ENCODE assay signal across 1 cellular context in the genomic region with DNA sequence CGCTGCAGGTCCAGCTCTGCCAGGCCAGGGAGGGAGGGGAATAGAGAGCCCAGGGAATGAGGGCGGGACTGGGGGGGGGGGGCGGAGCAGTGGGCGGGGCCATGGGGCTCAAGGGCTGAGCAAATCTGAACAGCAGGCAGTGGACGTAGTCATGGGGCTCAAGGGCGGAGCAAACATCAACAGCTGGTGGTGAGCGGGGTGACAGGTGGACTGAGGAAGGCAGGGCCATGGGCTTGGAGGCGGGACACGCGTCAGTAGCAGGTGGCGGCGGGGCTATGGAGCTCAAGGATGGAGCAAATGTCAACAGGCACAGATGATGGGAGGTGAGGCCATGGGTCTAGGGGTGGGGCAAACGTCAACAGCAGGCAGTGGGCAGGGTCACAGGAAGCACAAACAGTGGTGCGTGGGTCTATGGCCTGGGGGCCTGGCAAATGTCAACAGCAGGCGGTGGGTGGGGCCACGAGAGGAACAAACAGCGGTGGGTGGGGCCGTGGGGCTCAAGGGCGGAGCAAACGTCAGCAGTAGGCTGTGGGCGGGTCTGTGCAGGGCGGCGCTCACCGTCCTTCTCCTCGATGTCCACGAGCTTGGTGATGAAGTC.
TF ChIP-seq lines count a peak whose summit lies in the region.
"Not testable (repeated sequence)": the region's sequence is repeated elsewhere in the genome, so short reads cannot be mapped to it uniquely, and the experiment has no call there.

No MANE protein-coding gene starts in this region.

TF ChIP-seq in K562, 482 proteins besides CTCF, POLR2A, EP300 and RAD21 (continued from another document):
- TF ChIP-seq, protein P1, sequence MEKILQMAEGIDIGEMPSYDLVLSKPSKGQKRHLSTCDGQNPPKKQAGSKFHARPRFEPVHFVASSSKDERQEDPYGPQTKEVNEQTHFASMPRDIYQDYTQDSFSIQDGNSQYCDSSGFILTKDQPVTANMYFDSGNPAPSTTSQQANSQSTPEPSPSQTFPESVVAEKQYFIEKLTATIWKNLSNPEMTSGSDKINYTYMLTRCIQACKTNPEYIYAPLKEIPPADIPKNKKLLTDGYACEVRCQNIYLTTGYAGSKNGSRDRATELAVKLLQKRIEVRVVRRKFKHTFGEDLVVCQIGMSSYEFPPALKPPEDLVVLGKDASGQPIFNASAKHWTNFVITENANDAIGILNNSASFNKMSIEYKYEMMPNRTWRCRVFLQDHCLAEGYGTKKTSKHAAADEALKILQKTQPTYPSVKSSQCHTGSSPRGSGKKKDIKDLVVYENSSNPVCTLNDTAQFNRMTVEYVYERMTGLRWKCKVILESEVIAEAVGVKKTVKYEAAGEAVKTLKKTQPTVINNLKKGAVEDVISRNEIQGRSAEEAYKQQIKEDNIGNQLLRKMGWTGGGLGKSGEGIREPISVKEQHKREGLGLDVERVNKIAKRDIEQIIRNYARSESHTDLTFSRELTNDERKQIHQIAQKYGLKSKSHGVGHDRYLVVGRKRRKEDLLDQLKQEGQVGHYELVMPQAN (IDR thresholded peaks at IDR 0.05; ENCODE audit: borderline replicate concordance) = peak; percentile 99
- not testable (repeated sequence) for TF ChIP-seq CREB1 (IDR thresholded peaks at IDR 0.05)
- TF ChIP-seq CREB1 (CRISPR knock-in tag; IDR thresholded peaks at IDR 0.05) = 0 out of 2 replicates have a peak, but pooled peaks have one; percentile 44
- peak; percentile 72; the same call in 1 of the 2 replicates for TF ChIP-seq ATF7 (IDR thresholded peaks at IDR 0.05)
- TF ChIP-seq, protein P2, sequence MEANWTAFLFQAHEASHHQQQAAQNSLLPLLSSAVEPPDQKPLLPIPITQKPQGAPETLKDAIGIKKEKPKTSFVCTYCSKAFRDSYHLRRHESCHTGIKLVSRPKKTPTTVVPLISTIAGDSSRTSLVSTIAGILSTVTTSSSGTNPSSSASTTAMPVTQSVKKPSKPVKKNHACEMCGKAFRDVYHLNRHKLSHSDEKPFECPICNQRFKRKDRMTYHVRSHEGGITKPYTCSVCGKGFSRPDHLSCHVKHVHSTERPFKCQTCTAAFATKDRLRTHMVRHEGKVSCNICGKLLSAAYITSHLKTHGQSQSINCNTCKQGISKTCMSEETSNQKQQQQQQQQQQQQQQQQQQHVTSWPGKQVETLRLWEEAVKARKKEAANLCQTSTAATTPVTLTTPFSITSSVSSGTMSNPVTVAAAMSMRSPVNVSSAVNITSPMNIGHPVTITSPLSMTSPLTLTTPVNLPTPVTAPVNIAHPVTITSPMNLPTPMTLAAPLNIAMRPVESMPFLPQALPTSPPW (CRISPR knock-in tag; IDR thresholded peaks at IDR 0.05) = peak; percentile 54
- peak; percentile 36; the same call in 1 of the 2 replicates for TF ChIP-seq EGR1 (conservative IDR thresholded peaks at IDR 0.05)
- TF ChIP-seq NRF1 (conservative IDR thresholded peaks at IDR 0.05 in 1 of 2, IDR thresholded peaks at IDR 0.05 in 1 of 2) = peak; percentile 57 to 69
- TF ChIP-seq ZEB2 (IDR thresholded peaks at IDR 0.05) = 0 out of 2 replicates have a peak, but pooled peaks have one; percentile 25
- TF ChIP-seq HDGF (IDR thresholded peaks at IDR 0.05) = peak; percentile 64; the same call in 1 of the 2 replicates
- 0 out of 2 replicates have a peak, but pooled peaks have one; percentile 23 for TF ChIP-seq ARID1B (IDR thresholded peaks at IDR 0.05)
- TF ChIP-seq, protein P3, sequence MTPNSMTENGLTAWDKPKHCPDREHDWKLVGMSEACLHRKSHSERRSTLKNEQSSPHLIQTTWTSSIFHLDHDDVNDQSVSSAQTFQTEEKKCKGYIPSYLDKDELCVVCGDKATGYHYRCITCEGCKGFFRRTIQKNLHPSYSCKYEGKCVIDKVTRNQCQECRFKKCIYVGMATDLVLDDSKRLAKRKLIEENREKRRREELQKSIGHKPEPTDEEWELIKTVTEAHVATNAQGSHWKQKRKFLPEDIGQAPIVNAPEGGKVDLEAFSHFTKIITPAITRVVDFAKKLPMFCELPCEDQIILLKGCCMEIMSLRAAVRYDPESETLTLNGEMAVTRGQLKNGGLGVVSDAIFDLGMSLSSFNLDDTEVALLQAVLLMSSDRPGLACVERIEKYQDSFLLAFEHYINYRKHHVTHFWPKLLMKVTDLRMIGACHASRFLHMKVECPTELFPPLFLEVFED (CRISPR knock-in tag; conservative IDR thresholded peaks at IDR 0.05) = 0 out of 2 replicates have a peak, but pooled peaks have one; percentile 39
- TF ChIP-seq CTBP1 (IDR thresholded peaks at IDR 0.05; ENCODE audit: borderline replicate concordance) = peak; percentile 70
- 0 out of 2 replicates have a peak, but pooled peaks have one; percentile 18 for TF ChIP-seq CBFA2T3 (IDR thresholded peaks at IDR 0.05)
- TF ChIP-seq FOXA3 (CRISPR knock-in tag; conservative IDR thresholded peaks at IDR 0.05 in 1 of 2, IDR thresholded peaks at IDR 0.05 in 1 of 2) = peak; percentile 78 to 90
- peak; percentile 43; the same call in 1 of the 2 replicates for TF ChIP-seq SP1 (CRISPR knock-in tag; IDR thresholded peaks at IDR 0.05)
- peak; percentile 28 to 85; a peak in 2 of 4 replicates for TF ChIP-seq SIN3A (IDR thresholded peaks at IDR 0.05; ENCODE audit: borderline replicate concordance in 2 of 2, control insufficient read depth in 1 of 2, low read depth in 2 of 2, low read length in 2 of 2)
